In genomic region chr4:168318266-168318895, GRCh38 we compare ENCODE assay signal across 8 cellular contexts. TPM values are rescaled to one million over a fixed set of nuclear protein-coding genes. Genes with fewer than 3 reads are reported as not detected.
DNase-seq lines count a peak whose midpoint lies in the region; ATAC-seq, FAIRE-seq and TF ChIP-seq lines count a peak whose summit lies in the region.

TSS of gene DDX60 (minus strand) at chr4:168318752. CDS start at chr4:168311259, 7,493 bp downstream.

- peak within 1 kb of the TSS; percentile 56 to 78 (median 63) for H3K4me3 ChIP-seq in HepG2 (replicated peaks in 1 of 3; ENCODE audit: insufficient read depth in 1 of 3, low read depth in 2 of 3, low read length in 3 of 3)

- peak within 1 kb of the TSS; percentile 74 for H3K4me2 ChIP-seq in HepG2 (ENCODE audit: low read depth, low read length)

- peak within 1 kb of the TSS; percentile 31 for H2AFZ ChIP-seq in HepG2 (ENCODE audit: low read length)

- no TSS peak for BruUV-seq in HepG2 (replicated peaks; lab: Mats Ljungman, UMichigan)

- H3K27ac ChIP-seq in HepG2 (ENCODE audit: extremely low read length, insufficient read depth, low read length), result no peak within 1 kb of the TSS

- POLR2A ChIA-PET in HepG2 (lab: Yijun Ruan, JAX), result no interaction called here

- H3K36me3 ChIP-seq in HepG2 (replicated peaks in 1 of 2; ENCODE audit: control insufficient read depth in 1 of 2, insufficient read depth in 2 of 2, low read length in 2 of 2), result no peaks in the 10 kb centered on the region

- no peaks in the 10 kb centered on the region for H3K79me2 ChIP-seq in HepG2 (ENCODE audit: insufficient read depth, low read length)

- H3K9me3 ChIP-seq in HepG2 (ENCODE audit: low read length), result no peaks in the 10 kb centered on the region

- no peaks in the 10 kb centered on the region for H4K20me1 ChIP-seq in HepG2 (ENCODE audit: insufficient read depth, low read length)

- WGBS in HepG2 (ENCODE audit: low lambda C conversion rate), result under 1% methylated on average over 23 of the region's 38 CpGs

- no peak for TF ChIP-seq POLR2A in HepG2 (IDR thresholded peaks at IDR 0.05; ENCODE audit: insufficient read depth in 1 of 2, low read depth in 2 of 2, low read length in 2 of 2)

- no peak for FAIRE-seq in HepG2 (lab: Jason Lieb, UNC)

- DNase-seq in ACHN (peak; percentile 85), NCI-H2227 (lab: John Stamatoyannopoulos, UW; ENCODE audit: unreplicated experiment) (peak; percentile 72), dermis blood vessel endothelial cell (peak; percentile 82), HepG2 (ENCODE audit: low spot score) (peak; percentile 10)
- peak; percentile 79 for DNase-seq in activated CD4-positive, alpha-beta T cell treated with anti-CD3 and anti-CD28 coated beads, Interleukin-2, amount 50 U/mL, for 1 hour
- DNase-seq in stimulated activated CD4-positive, alpha-beta T cell treated with anti-CD3 and anti-CD28 coated beads, Interleukin-4, amount 100 ng/mL, for 1 hour, result peak; percentile 70

- in situ Hi-C loops in ACHN (cut with HindIII; ENCODE audit: low pct_ligation_motif_present, low pct_unique_long_range_greater_than_20kb, low sequenced_read_pairs) (no loop called here), HepG2 (cut with HindIII; ENCODE audit: extremely low pct_ligation_motif_present, low pct_unique_long_range_greater_than_20kb) (no loop called here)

- no peak for TF ChIP-seq RAD21 in HepG2 (CRISPR knock-in tag; IDR thresholded peaks at IDR 0.05)

- peak within 1 kb of the TSS; percentile 23; the same call in 1 of the 2 replicates for H3K9ac ChIP-seq in HepG2 (ENCODE audit: insufficient read depth, low read depth, low read length)

- H3K4me1 ChIP-seq in HepG2 (ENCODE audit: insufficient read depth, low read length), result no peaks in the 10 kb centered on the region

- CTCF ChIA-PET in HepG2 (lab: Yijun Ruan, JAX; ENCODE audit: low intra/inter-chr PET ratio, low total read pairs), result no interaction called here

- ATAC-seq in GM18861 (IDR thresholded peaks at IDR 0.05; ENCODE audit: unreplicated experiment) (peak; percentile 97), HG03097 (IDR thresholded peaks at IDR 0.05; ENCODE audit: low FRiP score, unreplicated experiment) (peak; percentile 99), HepG2 (peak; percentile 98)

- intact Hi-C loops in HepG2 (cut with micrococcal nuclease; ENCODE audit: unreplicated experiment), result no loop called here

- no peaks in the 10 kb centered on the region for H3K27me3 ChIP-seq in HepG2 (ENCODE audit: control insufficient read depth in 1 of 2, insufficient read depth in 2 of 2, low read length in 2 of 2)

- TF ChIP-seq CTCF in HepG2 (CRISPR knock-in tag; IDR thresholded peaks at IDR 0.05), result peak; percentile 56

- TF ChIP-seq EP300 in HepG2 (IDR thresholded peaks at IDR 0.05; ENCODE audit: low read depth in 2 of 2, low read length in 2 of 2) (no peak), HepG2 (CRISPR knock-in tag; IDR thresholded peaks at IDR 0.05; ENCODE audit: borderline replicate concordance) (no peak)

TF ChIP-seq in HepG2, 621 proteins besides CTCF, POLR2A, EP300 and RAD21 (continues in another document):
- TF ChIP-seq NFKB2 (CRISPR knock-in tag; IDR thresholded peaks at IDR 0.05; ENCODE audit: borderline replicate concordance), result peak; percentile 64; the same call in 1 of the 2 replicates
- peak; percentile 55 for TF ChIP-seq HNRNPLL (IDR thresholded peaks at IDR 0.05; ENCODE audit: low read depth, low read length, poor library complexity, severe bottlenecking)
- no peak for TF ChIP-seq CBX1 (IDR thresholded peaks at IDR 0.05; ENCODE audit: low read depth)
- no peak for TF ChIP-seq ZNF570 (CRISPR knock-in tag; IDR thresholded peaks at IDR 0.05; ENCODE audit: borderline replicate concordance)
- 0 out of 2 replicates have a peak, but pooled peaks have one; percentile 35 for TF ChIP-seq IRF1 (CRISPR knock-in tag; IDR thresholded peaks at IDR 0.05; ENCODE audit: low read depth)
- no peak for TF ChIP-seq PBX3 (CRISPR knock-in tag; IDR thresholded peaks at IDR 0.05; ENCODE audit: borderline replicate concordance)
- TF ChIP-seq ZNF678 (CRISPR knock-in tag; IDR thresholded peaks at IDR 0.05), result no peak
- no peak for TF ChIP-seq SNRNP70 (IDR thresholded peaks at IDR 0.05; ENCODE audit: low read depth, low read length)
- TF ChIP-seq SRSF1 (optimal IDR thresholded peaks at IDR 0.05; ENCODE audit: low read depth, low read length), result no peak
- TF ChIP-seq FOXO4 (CRISPR knock-in tag; conservative IDR thresholded peaks at IDR 0.05), result no peak
- 0 out of 2 replicates have a peak, but pooled peaks have one; percentile 27 for TF ChIP-seq MAX (IDR thresholded peaks at IDR 0.05)
- TF ChIP-seq ETV5 (CRISPR knock-in tag; IDR thresholded peaks at IDR 0.05; ENCODE audit: borderline replicate concordance), result peak; percentile 25; the same call in 1 of the 2 replicates
- no peak for TF ChIP-seq RFX3 (CRISPR knock-in tag; IDR thresholded peaks at IDR 0.05)
- peak; percentile 27; the same call in 1 of the 2 replicates for TF ChIP-seq PITX1 (CRISPR knock-in tag; IDR thresholded peaks at IDR 0.05)
- TF ChIP-seq ZNF607 (CRISPR knock-in tag; IDR thresholded peaks at IDR 0.05; ENCODE audit: borderline replicate concordance), result no peak
- TF ChIP-seq SALL1 (CRISPR knock-in tag; IDR thresholded peaks at IDR 0.05), result peak; percentile 25; the same call in 1 of the 2 replicates
- TF ChIP-seq ZBTB26 (CRISPR knock-in tag; IDR thresholded peaks at IDR 0.05; ENCODE audit: borderline replicate concordance), result 0 out of 2 replicates have a peak, but pooled peaks have one; percentile 17

RNA-seq across cellular contexts. Expression of gene DDX60, which starts in this region (rescaled TPM):
- 42.5 and 49.5 TPM in 2 replicates for total RNA-seq in dermis blood vessel endothelial cell
- 0.18 and 0.35 TPM in 2 replicates for total RNA-seq in HepG2 (2016; rRNA removed; fragmentation: Illumina TruSeq; extraction: Trizol)
- total RNA-seq in HepG2 (2016; cell fraction: cytosol; rRNA removed; fragmentation: Illumina TruSeq; extraction: Trizol; ENCODE audit: low read depth), result not detected in 2 replicates
- total RNA-seq in HepG2 (2016; cell fraction: insoluble cytoplasmic fraction; rRNA removed; fragmentation: Illumina TruSeq; extraction: Trizol), result 0.27 and 0.30 TPM in 2 replicates
- total RNA-seq in HepG2 (2016; cell fraction: membrane; rRNA removed; fragmentation: Illumina TruSeq; extraction: Trizol), result 0.03 TPM in 1 of 2 replicates, not detected in the other
- total RNA-seq in HepG2 (2016; cell fraction: nucleus; rRNA removed; fragmentation: Illumina TruSeq; extraction: Trizol), result 0.19 and 0.97 TPM in 2 replicates
- polyA plus RNA-seq in HepG2 (2011; rRNA removed), result not detected in 2 replicates
- polyA plus RNA-seq in HepG2 (2011; cell fraction: cytosol; rRNA removed), result not detected in 2 replicates
- polyA plus RNA-seq in HepG2 (2011; cell fraction: nucleus; rRNA removed), result 0.09 TPM in 1 of 2 replicates, not detected in the other
- polyA plus RNA-seq in HepG2 (2012), result 0.19 TPM in 1 of 2 replicates, not detected in the other
- polyA plus RNA-seq in HepG2 (2016; cell fraction: cytosol; fragmentation: Illumina TruSeq; extraction: Trizol; ENCODE audit: low read depth), result not detected in 2 replicates
- 0.04 and 0.24 TPM in 2 replicates for polyA plus RNA-seq in HepG2 (2016; cell fraction: insoluble cytoplasmic fraction; fragmentation: Illumina TruSeq; extraction: Trizol; ENCODE audit: low read depth)
- polyA plus RNA-seq in HepG2 (2016; cell fraction: membrane; fragmentation: Illumina TruSeq; extraction: Trizol; ENCODE audit: low read depth), result not detected in 2 replicates
- polyA plus RNA-seq in HepG2 (2016; cell fraction: nucleus; fragmentation: Illumina TruSeq; extraction: Trizol; ENCODE audit: insufficient read depth, low read depth), result not detected in 2 replicates
- 0.10 and 3.2 TPM in 2 replicates for polyA minus RNA-seq in HepG2 (2011; rRNA and poly(A)+ RNA removed; ENCODE audit: low replicate concordance)
- not detected in 2 replicates for polyA minus RNA-seq in HepG2 (2011; cell fraction: cytosol; rRNA and poly(A)+ RNA removed)
- 0.37 TPM in 1 of 2 replicates, not detected in the other for polyA minus RNA-seq in HepG2 (2011; cell fraction: nucleus; rRNA and poly(A)+ RNA removed)

Comparison
In these comparisons a context has a peak if more than half of its experiments do, and no peak if none do; other contexts are left out.
1. RNA of gene DDX60 (total RNA-seq): 42.5 to 49.5 TPM in dermis blood vessel endothelial cell; 0.03 to 0.97 TPM in HepG2; every median in the first group is over 10 times any median in the second.
2. DNase-seq: peak in every context shown above with its lines; median percentile 85 in ACHN; 82 in dermis blood vessel endothelial cell; 79 in activated CD4-positive, alpha-beta T cell treated with anti-CD3 and anti-CD28 coated beads, Interleukin-2, amount 50 U/mL, for 1 hour; 72 in NCI-H2227; 70 in stimulated activated CD4-positive, alpha-beta T cell treated with anti-CD3 and anti-CD28 coated beads, Interleukin-4, amount 100 ng/mL, for 1 hour; 10 in HepG2.
3. Peak in every context shown above with its lines, with median percentiles within 50 percentile points of each other: ATAC-seq.